ENCODE assay signal across 25 cellular contexts in genomic region chr19:12318782-12319413, GRCh38.
"Had no signal": no experiment of that assay in that cellular context is flagged by ENCODE, and none has a peak within 500 bp of the region (broad histone marks: within the 10 kb centered on the region; RNA-seq: fewer than 3 reads in every experiment).

No MANE protein-coding gene starts in this region.

- H3K4me3 ChIP-seq: left ventricle myocardium inferior, pancreas, prostate gland, suprapubic skin, tibial artery, upper lobe of right lung had no signal

- FAIRE-seq: colon, endometrium, frontal cortex, pancreas had no signal

- ATAC-seq: activated CD8-positive, alpha-beta T cell treated with anti-CD3 and anti-CD28 coated beads for 36 hours; activated T-cell treated with anti-CD3 and anti-CD28 coated beads, Interleukin-2, amount 50 U/mL, for 4 hours; activated T-helper 17 cell treated with anti-CD3 and anti-CD28 coated beads, Interleukin-2, amount 50 U/mL, for 72 hours; pancreas; T-cell; upper lobe of right lung had no signal

- H3K27me3 ChIP-seq: neutrophil, pancreas, suprapubic skin, tibial artery, upper lobe of right lung had no signal

- H3K27ac ChIP-seq: left ventricle myocardium inferior, neutrophil, pancreas, prostate gland, suprapubic skin, tibial artery, upper lobe of right lung had no signal

- H3K36me3 ChIP-seq: neutrophil had no signal

- DNase-seq: activated B cell treated with CpG ODN at 0.5 μM for 24 hours; activated CD4-positive, alpha-beta T cell treated with anti-CD3 and anti-CD28 coated beads, Interleukin-2, amount 50 U/mL, for 1 hour; activated CD8-positive, alpha-beta T cell treated with anti-CD3 and anti-CD28 coated beads for 36 hours; activated gamma-delta T cell treated with Interleukin-2 at 50 U/mL for 16 hours; activated naive CD4-positive, alpha-beta T cell treated with anti-CD3 and anti-CD28 coated beads, Interleukin-2, amount 50 U/mL, for 16 hours; activated T-cell treated with anti-CD3 and anti-CD28 coated beads, Interleukin-2, amount 50 U/mL, for 4 hours; anterior cingulate cortex; dermis blood vessel endothelial cell; effector CD4-positive, alpha-beta T cell; left ventricle myocardium inferior; nephron progenitor cell; pancreas; stimulated activated CD4-positive, alpha-beta T cell treated with anti-CD3 and anti-CD28 coated beads, Interleukin-15, amount 100 ng/mL, for 24 hours; stimulated activated CD4-positive, alpha-beta T cell treated with anti-CD3 and anti-CD28 coated beads, Interleukin-2, amount 100 ng/mL, for 24 hours; stimulated activated naive CD4-positive, alpha-beta T cell; T-cell; tibial artery; upper lobe of right lung had no signal

- H3K4me1 ChIP-seq: left ventricle myocardium inferior, pancreas, prostate gland, suprapubic skin, tibial artery, upper lobe of right lung had no signal

- H3K9me3 ChIP-seq: pancreas, prostate gland, upper lobe of right lung had no signal
